24 cellular contexts compared by ENCODE assay signal in the genomic region with DNA sequence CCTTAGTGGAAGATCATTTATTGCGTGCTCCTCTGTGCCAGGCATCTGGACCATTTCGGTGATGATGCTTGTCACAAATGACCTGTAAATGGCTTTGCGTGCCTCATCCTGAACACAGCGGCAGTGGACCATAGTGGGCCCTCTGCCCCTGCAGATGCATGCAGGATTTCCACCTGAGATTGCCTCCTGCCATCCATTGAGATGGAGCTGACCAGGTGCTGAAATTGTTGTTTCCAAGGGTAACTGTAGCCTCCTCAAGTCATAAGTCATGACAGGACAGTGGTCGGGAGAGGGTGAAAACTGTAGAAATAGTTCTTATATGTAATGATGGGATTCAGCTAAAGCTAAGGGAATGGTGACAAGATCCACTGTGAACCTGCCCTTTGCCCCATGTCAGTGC.
"Had no signal": no experiment of that assay in that cellular context is flagged by ENCODE, and none has a peak within 500 bp of the region (broad histone marks: within the 10 kb centered on the region; RNA-seq: fewer than 3 reads in every experiment).

No MANE protein-coding gene starts in this region.

- H3K9ac ChIP-seq: parathyroid adenoma had no signal

- H3K36me3 ChIP-seq: prostate gland, right lobe of liver, spleen, tibial nerve, upper lobe of right lung had no signal

- DNase-seq: cerebellar nuclear complex; dermis blood vessel endothelial cell; erythroblast; foreskin keratinocyte; left ventricle myocardium superior; mesenchymal stem cell; naive B cell; retina; right lobe of liver; spleen; stimulated activated CD4-positive, alpha-beta T cell treated with anti-CD3 and anti-CD28 coated beads, Interleukin-15, amount 100 ng/mL, for 24 hours; stimulated activated CD4-positive, alpha-beta T cell treated with anti-CD3 and anti-CD28 coated beads, Interleukin-1b, Interleukin-23, amount 100 ng/mL, for 48 hours; stimulated activated CD4-positive, alpha-beta T cell treated with anti-CD3 and anti-CD28 coated beads, Interleukin-4, amount 100 ng/mL, for 4 hours; stimulated activated naive B cell treated with anti-CD40 and anti-IgM and Interleukin-4, amounts not matched to agents 10 μg/mL and 1 μg/mL and 100 μg/mL, for 72 hours; stimulated activated naive CD8-positive, alpha-beta T cell treated with anti-CD3 and anti-CD28 coated beads, Interleukin-15, amount 100 ng/mL, for 72 hours; testis; upper lobe of right lung had no signal

- H3K4me3 ChIP-seq: lung, prostate gland, right lobe of liver, spleen, testis, tibial nerve, upper lobe of right lung had no signal

- H3K27ac ChIP-seq: foreskin keratinocyte, parathyroid adenoma, prostate gland, right lobe of liver, spleen, testis, tibial nerve, upper lobe of right lung had no signal

- H3K27me3 ChIP-seq: right lobe of liver, testis, tibial nerve, upper lobe of right lung had no signal

- ATAC-seq: foreskin keratinocyte; left ventricle myocardium superior; right lobe of liver; stimulated activated naive B cell treated with anti-CD40 and anti-IgM and Interleukin-4, amounts not matched to agents 10 μg/mL and 1 μg/mL and 100 μg/mL, for 72 hours; stimulated activated naive CD8-positive, alpha-beta T cell treated with anti-CD3 and anti-CD28 coated beads, Interleukin-15, amount 100 ng/mL, for 72 hours; upper lobe of right lung had no signal

- H3K4me1 ChIP-seq: foreskin keratinocyte, parathyroid adenoma, prostate gland, right lobe of liver, spleen, testis, tibial nerve, upper lobe of right lung had no signal

- H2AFZ ChIP-seq: parathyroid adenoma had no signal

- FAIRE-seq: colon, endothelial cell of umbilical vein, keratinocyte had no signal

- H3K9me3 ChIP-seq: prostate gland, right lobe of liver, spleen, testis, tibial nerve, upper lobe of right lung had no signal

- H3K79me2 ChIP-seq: parathyroid adenoma had no signal
